30 cellular contexts compared by ENCODE assay signal in genomic region chr6:8652710-8653109, GRCh38.
"Had no signal": no experiment of that assay in that cellular context is flagged by ENCODE, and none has a peak within 500 bp of the region (broad histone marks: within the 10 kb centered on the region; RNA-seq: fewer than 3 reads in every experiment).

No MANE protein-coding gene starts in this region.

- H3K27ac ChIP-seq: ascending aorta, cardiac muscle cell, colonic mucosa, gastrocnemius medialis, ovary, skin epidermis, uterus had no signal

- H3K4me3 Mint-ChIP-seq: activated naive CD4-positive, alpha-beta T cell treated with anti-CD3 and anti-CD28 coated beads, Interleukin-2, amount 10 ng/mL, durations not matched to agents 7 days and 5 days; activated naive CD8-positive, alpha-beta T cell treated with anti-CD3 and anti-CD28 coated beads, Interleukin-2, amount 10 ng/mL, durations not matched to agents 7 days and 5 days; activated T-helper 1 cell treated with anti-CD3 and anti-CD28 coated beads, Interleukin-12 subunit alpha, Interleukin-12 subunit beta, Interleukin-2, Interleukin-4 antibody, amounts not matched to agents 30 ng/mL and 10 ng/mL and 1 ng/mL, durations not matched to agents 14 hours and 24 hours and 36 hours; brain; mesothelial cell of epicardium; naive B cell; stimulated activated naive CD8-positive, alpha-beta T cell treated with anti-CD3 and anti-CD28 coated beads, Interleukin-15, Interleukin-2, amounts not matched to agents 100 ng/mL and 50 ng/mL, for 24 hours; type B pancreatic cell had no signal

- H3K27ac Mint-ChIP-seq: activated naive CD4-positive, alpha-beta T cell treated with anti-CD3 and anti-CD28 coated beads, Interleukin-2, amount 10 ng/mL, durations not matched to agents 7 days and 5 days; activated naive CD8-positive, alpha-beta T cell treated with anti-CD3 and anti-CD28 coated beads, Interleukin-2, amount 10 ng/mL, durations not matched to agents 7 days and 5 days; activated T-helper 1 cell treated with anti-CD3 and anti-CD28 coated beads, Interleukin-12 subunit alpha, Interleukin-12 subunit beta, Interleukin-2, Interleukin-4 antibody, amounts not matched to agents 30 ng/mL and 10 ng/mL and 1 ng/mL, durations not matched to agents 14 hours and 24 hours and 36 hours; brain; mesothelial cell of epicardium; naive B cell; stimulated activated naive CD8-positive, alpha-beta T cell treated with anti-CD3 and anti-CD28 coated beads, Interleukin-15, Interleukin-2, amounts not matched to agents 100 ng/mL and 50 ng/mL, for 24 hours; type B pancreatic cell had no signal

- H3K4me3 ChIP-seq: ascending aorta, cardiac muscle cell, colonic mucosa, gastrocnemius medialis, ovary, skin epidermis, uterus had no signal

- H3K9me3 ChIP-seq: ascending aorta, colonic mucosa, gastrocnemius medialis, ovary, uterus had no signal

- H3K27me3 Mint-ChIP-seq: activated naive CD4-positive, alpha-beta T cell treated with anti-CD3 and anti-CD28 coated beads, Interleukin-2, amount 10 ng/mL, durations not matched to agents 7 days and 5 days; brain; progenitor cell of endocrine pancreas; type B pancreatic cell had no signal

- H3K4me1 Mint-ChIP-seq: activated naive CD4-positive, alpha-beta T cell treated with anti-CD3 and anti-CD28 coated beads, Interleukin-2, amount 10 ng/mL, durations not matched to agents 7 days and 5 days; activated naive CD8-positive, alpha-beta T cell treated with anti-CD3 and anti-CD28 coated beads, Interleukin-2, amount 10 ng/mL, durations not matched to agents 7 days and 5 days; naive B cell had no signal

- H3K27me3 ChIP-seq: ascending aorta, cardiac muscle cell, colonic mucosa, gastrocnemius medialis, ovary, uterus had no signal

- DNase-seq: activated CD4-positive, alpha-beta T cell treated with anti-CD3 and anti-CD28 coated beads for 4 hours; activated CD4-positive, alpha-beta T cell treated with anti-CD3 and anti-CD28 coated beads, Interleukin-2, amount 50 U/mL, for 48 hours; activated CD8-positive, alpha-beta memory T cell treated with anti-CD3 and anti-CD28 coated beads, Interleukin-2, amount 50 U/mL, for 4 hours; activated gamma-delta T cell; activated naive CD4-positive, alpha-beta T cell treated with anti-CD3 and anti-CD28 coated beads, Interleukin-2, amount 10 ng/mL, durations not matched to agents 7 days and 5 days; activated naive CD8-positive, alpha-beta T cell treated with anti-CD3 and anti-CD28 coated beads, Interleukin-2, amount 10 ng/mL, durations not matched to agents 7 days and 5 days; activated T-cell treated with anti-CD3 and anti-CD28 coated beads, Interleukin-2, amount 50 U/mL, for 1 hour; cerebellar nuclear complex; colonic mucosa; effector CD8-positive, alpha-beta T cell; gastrocnemius medialis; glutamatergic neuron; left ventricle myocardium superior; mammary epithelial cell; naive B cell; ovary; stimulated activated CD4-positive, alpha-beta T cell treated with anti-CD3 and anti-CD28 coated beads, Interleukin-12 subunit alpha, Interleukin-12 subunit beta, amount 100 ng/mL, for 4 hours; stimulated activated CD4-positive, alpha-beta T cell treated with anti-CD3 and anti-CD28 coated beads, Interleukin-4, amount 100 ng/mL, for 1 hour; substantia nigra; uterus had no signal

- H3K4me1 ChIP-seq: ascending aorta, colonic mucosa, gastrocnemius medialis, uterus had no signal

- H3K36me3 Mint-ChIP-seq: activated naive CD4-positive, alpha-beta T cell treated with anti-CD3 and anti-CD28 coated beads, Interleukin-2, amount 10 ng/mL, durations not matched to agents 7 days and 5 days; activated naive CD8-positive, alpha-beta T cell treated with anti-CD3 and anti-CD28 coated beads, Interleukin-2, amount 10 ng/mL, durations not matched to agents 7 days and 5 days; brain; mesothelial cell of epicardium; type B pancreatic cell had no signal

- ATAC-seq: gastrocnemius medialis, left ventricle myocardium superior, sciatic nerve had no signal

- H3K36me3 ChIP-seq: ascending aorta, cardiac muscle cell, colonic mucosa, gastrocnemius medialis, ovary, uterus had no signal

- H3K9me3 Mint-ChIP-seq: activated naive CD4-positive, alpha-beta T cell treated with anti-CD3 and anti-CD28 coated beads, Interleukin-2, amount 10 ng/mL, durations not matched to agents 7 days and 5 days; activated naive CD8-positive, alpha-beta T cell treated with anti-CD3 and anti-CD28 coated beads, Interleukin-2, amount 10 ng/mL, durations not matched to agents 7 days and 5 days; stimulated activated naive CD8-positive, alpha-beta T cell treated with anti-CD3 and anti-CD28 coated beads, Interleukin-15, Interleukin-2, amounts not matched to agents 100 ng/mL and 50 ng/mL, for 24 hours had no signal
